ENCODE assay signal across 12 cellular contexts in genomic region chr21:36437745-36438128, GRCh38. TPM values are rescaled to one million over a fixed set of nuclear protein-coding genes. Genes with fewer than 3 reads are reported as not detected.
DNase-seq lines count a peak whose midpoint lies in the region; ATAC-seq and TF ChIP-seq lines count a peak whose summit lies in the region.
"Had no signal": no experiment of that assay in that cellular context is flagged by ENCODE, and none has a peak within 500 bp of the region (broad histone marks: within the 10 kb centered on the region; RNA-seq: fewer than 3 reads in every experiment).

No MANE protein-coding gene starts in this region.

- TF ChIP-seq CTCF in mammary epithelial cell (conservative IDR thresholded peaks at IDR 0.05 in 1 of 2, IDR thresholded peaks at IDR 0.05 in 1 of 2; ENCODE audit: extremely low read depth in 1 of 2, insufficient read depth in 1 of 2, low read depth in 1 of 2, low read length in 2 of 2) (no peak), breast epithelium (IDR thresholded peaks at IDR 0.05) (no peak), fibroblast of pulmonary artery (IDR thresholded peaks at IDR 0.05; ENCODE audit: low read length, missing control alignments) (no peak)

- no peak overlapping the region for H2AFZ ChIP-seq in mammary epithelial cell (ENCODE audit: low read depth, low read length)

- DNase-seq in mammary epithelial cell (peak; percentile 61), breast epithelium (ENCODE audit: low spot score in 2 of 2) (no peak), SKM-1 treated with dmso at 0.1 percent for 144 hours (lab: John Stamatoyannopoulos, UW; ENCODE audit: unreplicated experiment) (peak; percentile 64), fibroblast of pulmonary artery (ENCODE audit: low read depth) (peak; percentile 84), stromal cell of bone marrow (ENCODE audit: low read depth) (peak; percentile 37)
- no peak for DNase-seq in activated CD4-positive, CD25-positive, alpha-beta regulatory T cell (lab: John Stamatoyannopoulos, UW)
- DNase-seq: activated CD4-positive, alpha-beta T cell treated with anti-CD3 and anti-CD28 coated beads, Interleukin-2, amount 50 U/mL, for 1 hour; activated naive CD4-positive, alpha-beta T cell; NCI-H187; stimulated activated CD4-positive, alpha-beta T cell treated with anti-CD3 and anti-CD28 coated beads, Interleukin-15, amount 100 ng/mL, for 24 hours had no signal

- CTCF ChIA-PET in mammary epithelial cell (lab: Charles Lee; ENCODE audit: low non-redundant PET), result no interaction called here

- no peak overlapping the region for H3K4me2 ChIP-seq in mammary epithelial cell (ENCODE audit: insufficient read depth, low read depth, low read length)

- ATAC-seq in HG02970 (IDR thresholded peaks at IDR 0.05; ENCODE audit: low FRiP score, unreplicated experiment), result no peak
- ATAC-seq in GM21619 (IDR thresholded peaks at IDR 0.05; ENCODE audit: unreplicated experiment), result no peak

- H3K36me3 ChIP-seq in mammary epithelial cell (ENCODE audit: insufficient read depth, low read length), result no peaks in the 10 kb centered on the region
- no peaks in the 10 kb centered on the region for H3K36me3 ChIP-seq in breast epithelium

- TF ChIP-seq POLR2A in breast epithelium (IDR thresholded peaks at IDR 0.05), result no peak

- H3K9me3 ChIP-seq in mammary epithelial cell (replicated peaks; ENCODE audit: insufficient read depth, low read length) (no peaks in the 10 kb centered on the region), breast epithelium (no peaks in the 10 kb centered on the region)

- no peaks in the 10 kb centered on the region for H3K79me2 ChIP-seq in mammary epithelial cell (ENCODE audit: insufficient read depth, low read length)

- H3K4me3 ChIP-seq in mammary epithelial cell (replicated peaks in 1 of 3; ENCODE audit: insufficient read depth in 1 of 3, low read depth in 2 of 3, low read length in 3 of 3) (no peak overlapping the region), breast epithelium (no peak overlapping the region), fibroblast of pulmonary artery (replicated peaks; ENCODE audit: low read depth, low read length) (no peak overlapping the region)

- H3K27ac ChIP-seq in mammary epithelial cell (ENCODE audit: insufficient read depth, low read depth, low read length) (no peak overlapping the region), breast epithelium (no peak overlapping the region)

- in situ Hi-C loops in mammary epithelial cell (cut with MboI; ENCODE audit: low sequenced_read_pairs in 2 of 2), result no loop called here

- 14% methylated on average over 3 of the region's 6 CpGs for WGBS in mammary epithelial cell (ENCODE audit: low coverage, missing lambda C conversion rate)

- BruUV-seq in mammary epithelial cell (replicated peaks; lab: Mats Ljungman, UMichigan), result no TSS peak

- intact Hi-C loops in mammary epithelial cell (cut with micrococcal nuclease), result no loop called here
- intact Hi-C loops in breast epithelium (cut with DNase I; ENCODE audit: low total_unique reads), result no loop called here

- H3K9ac ChIP-seq in mammary epithelial cell (ENCODE audit: insufficient read depth, low read length), result no peak overlapping the region

- dilution Hi-C loops in mammary epithelial cell (cut with HindIII; ENCODE audit: low sequenced_read_pairs), result no loop called here

- H3K27me3 ChIP-seq in mammary epithelial cell (ENCODE audit: insufficient read depth, low read length), result no peaks in the 10 kb centered on the region
- no peaks in the 10 kb centered on the region for H3K27me3 ChIP-seq in breast epithelium

- no peaks in the 10 kb centered on the region for H4K20me1 ChIP-seq in mammary epithelial cell (ENCODE audit: insufficient read depth, low read length)

- H3K4me1 ChIP-seq in mammary epithelial cell (ENCODE audit: insufficient read depth, low read length) (peaks cover 21% of the 10 kb centered on the region), breast epithelium (no peaks in the 10 kb centered on the region)

RNA-seq across cellular contexts. Expression of gene CLDN14, which starts 42.2 kb away (rescaled TPM):
- total RNA-seq in mammary epithelial cell (not detected), breast epithelium (not detected)
- not detected for polyA plus RNA-seq in mammary epithelial cell
- polyA minus RNA-seq in mammary epithelial cell, result not detected

RNA-seq across cellular contexts. Expression of gene CHAF1B, which starts 52.5 kb away (rescaled TPM):
- total RNA-seq in mammary epithelial cell, result 10 to 100 TPM in 1 of 2 donors, 1 to 10 TPM in 1; 2.3 to 12.3 TPM
- polyA plus RNA-seq in mammary epithelial cell, result 10.3 TPM
- polyA minus RNA-seq in mammary epithelial cell, result 8.2 TPM
- 1 to 10 TPM in 2 of 3 donors, under 1 TPM in 1; 0.64 to 2.8 (median 1.6) TPM for total RNA-seq in breast epithelium

Comparison
In these comparisons a context has a peak if more than half of its experiments do, and no peak if none do; other contexts are left out.
1. DNase-seq: peak in mammary epithelial cell (single experiment), SKM-1 treated with dmso at 0.1 percent for 144 hours (single experiment), fibroblast of pulmonary artery (single experiment) and stromal cell of bone marrow (single experiment); none in breast epithelium (0 of 2) and activated CD4-positive, CD25-positive, alpha-beta regulatory T cell (0 of 4).